1 cellular context compared by ENCODE assay signal in genomic region chr12:96427269-96427729, GRCh38.
TF ChIP-seq lines count a peak whose summit lies in the region.

No MANE protein-coding gene starts in this region.

TF ChIP-seq in GM23338, 12 proteins besides CTCF, POLR2A, EP300 and RAD21 (continued from another document):
- no peak for TF ChIP-seq REST (IDR thresholded peaks at IDR 0.05; ENCODE audit: unreplicated experiment)
- no peak for TF ChIP-seq JUNB (IDR thresholded peaks at IDR 0.05; ENCODE audit: unreplicated experiment)
- no peak for TF ChIP-seq ZNF331 (CRISPR knock-in tag; IDR thresholded peaks at IDR 0.05; ENCODE audit: low read depth)
- no peak for TF ChIP-seq STAT1 (IDR thresholded peaks at IDR 0.05; ENCODE audit: unreplicated experiment)
